ENCODE assay signal across 33 cellular contexts in genomic region chr11:102784380-102784779, GRCh38. TPM values are rescaled to one million over a fixed set of nuclear protein-coding genes. Genes with fewer than 3 reads are reported as not detected.
"Had no signal": no experiment of that assay in that cellular context is flagged by ENCODE, and none has a peak within 500 bp of the region (broad histone marks: within the 10 kb centered on the region; RNA-seq: fewer than 3 reads in every experiment).

No MANE protein-coding gene starts in this region.

- H3K4me1 ChIP-seq: gastroesophageal sphincter, heart left ventricle, left lung, parathyroid adenoma, right atrium auricular region, sigmoid colon, thyroid gland had no signal

- DNase-seq: dorsolateral prefrontal cortex; effector CD4-positive, alpha-beta T cell; foreskin fibroblast; heart left ventricle; left cardiac atrium; left lung; mesendoderm; midbrain; naive thymus-derived CD4-positive, alpha-beta T cell; sigmoid colon; stimulated activated CD4-positive, alpha-beta T cell treated with anti-CD3 and anti-CD28 coated beads, Interleukin-2, amount 100 ng/mL, for 24 hours; stimulated activated CD4-positive, alpha-beta T cell treated with anti-CD3 and anti-CD28 coated beads, Interleukin-4, amount 100 ng/mL, for 24 hours; stimulated activated naive CD4-positive, alpha-beta T cell treated with Interleukin-2 at 50 U/mL for 16 hours; stomach; thyroid gland; trophoblast cell had no signal

- H2AFZ ChIP-seq: hepatocyte, neural progenitor cell, parathyroid adenoma had no signal

- H3K36me3 ChIP-seq: gastroesophageal sphincter, heart left ventricle, left lung, neural progenitor cell, right atrium auricular region, sigmoid colon, stomach, thyroid gland had no signal

- H3K9me3 ChIP-seq: gastroesophageal sphincter, heart left ventricle, left lung, right atrium auricular region, sigmoid colon, stomach, thyroid gland had no signal

- ATAC-seq: gastroesophageal sphincter; heart left ventricle; left cardiac atrium; left lung; naive thymus-derived CD4-positive, alpha-beta T cell; stimulated activated effector memory CD8-positive, alpha-beta T cell treated with anti-CD3 and anti-CD28 coated beads, Interleukin-12 subunit alpha, Interleukin-12 subunit beta, amount 100 ng/mL, for 72 hours had no signal

- H3K9ac ChIP-seq: neural progenitor cell, parathyroid adenoma had no signal

- H3K27me3 ChIP-seq: gastroesophageal sphincter, hepatocyte, left lung, neural progenitor cell, right atrium auricular region, sigmoid colon, stomach, thyroid gland had no signal

- H3K79me2 ChIP-seq: hepatocyte, parathyroid adenoma had no signal

- H3K4me3 ChIP-seq: dorsolateral prefrontal cortex, gastroesophageal sphincter, heart left ventricle, hepatocyte, left lung, neural progenitor cell, right atrium auricular region, sigmoid colon, stomach, thyroid gland had no signal

- H3K4me2 ChIP-seq: hepatocyte, neural progenitor cell had no signal

- H3K27ac ChIP-seq: dorsolateral prefrontal cortex, gastroesophageal sphincter, heart left ventricle, hepatocyte, left lung, neural progenitor cell, parathyroid adenoma, right atrium auricular region, stomach, thyroid gland had no signal

RNA-seq across cellular contexts. Expression of gene MMP10, which starts 4.0 kb away (rescaled TPM):
- total RNA-seq: dorsolateral prefrontal cortex; heart left ventricle; left cardiac atrium; lower leg skin; mucosa of gallbladder; naive thymus-derived CD4-positive, alpha-beta T cell; osteoblast; progenitor cell of endocrine pancreas; right atrium auricular region; sigmoid colon; skeletal muscle tissue; subcutaneous adipose tissue; temporal lobe; thyroid gland; ureter had no signal
- polyA plus RNA-seq: heart left ventricle; naive thymus-derived CD4-positive, alpha-beta T cell had no signal

RNA-seq across cellular contexts. Expression of gene MMP1, which starts 13.6 kb away (rescaled TPM):
- total RNA-seq: dorsolateral prefrontal cortex; gastroesophageal sphincter; lower leg skin; naive thymus-derived CD4-positive, alpha-beta T cell; subcutaneous adipose tissue; temporal lobe; thyroid gland had no signal
- polyA plus RNA-seq: naive thymus-derived CD4-positive, alpha-beta T cell had no signal

RNA-seq across cellular contexts. Expression of gene MMP3, which starts 59.0 kb away (rescaled TPM):
- total RNA-seq: heart left ventricle; kidney epithelial cell; left cardiac atrium; lung microvascular endothelial cell; naive thymus-derived CD4-positive, alpha-beta T cell; progenitor cell of endocrine pancreas; right atrium auricular region; skeletal muscle tissue; temporal lobe; ureter had no signal
- polyA plus RNA-seq: heart left ventricle; naive thymus-derived CD4-positive, alpha-beta T cell had no signal

RNA-seq across cellular contexts. Expression of gene MMP8, which starts 59.6 kb away (rescaled TPM):
- total RNA-seq: esophagus mucosa; kidney epithelial cell; lung microvascular endothelial cell; mucosa of gallbladder; naive thymus-derived CD4-positive, alpha-beta T cell; progenitor cell of endocrine pancreas; sigmoid colon; ureter had no signal
- polyA plus RNA-seq: hepatocyte; naive thymus-derived CD4-positive, alpha-beta T cell had no signal
